In genomic region chr1:25799758-25800537, GRCh38 we compare ENCODE assay signal across 8 cellular contexts. TPM values are rescaled to one million over a fixed set of nuclear protein-coding genes. Genes with fewer than 3 reads are reported as not detected.
A peak's percentile ranks its signal among the peaks of the same experiment; 100 is the strongest.
DNase-seq lines count a peak whose midpoint lies in the region; ATAC-seq, FAIRE-seq and TF ChIP-seq lines count a peak whose summit lies in the region.

Gene SELENON (plus strand): TSS chr1:25800193. CDS start chr1:25800231, 38 bp downstream.

- H3K36me3 Mint-ChIP-seq in activated T-helper 2 cell treated with anti-CD3 and anti-CD28 coated beads, Interferon-gamma antibody, Interleukin-2, Interleukin-4, amounts not matched to agents 10 μg/mL and 5 μg/mL and 100 μg/mL, durations not matched to agents 14 hours and 24 hours and 36 hours (ENCODE audit: low read depth), result no peaks in the 10 kb centered on the region
- peaks cover 3% of the 10 kb centered on the region for H3K36me3 Mint-ChIP-seq in nephron (ENCODE audit: low read depth)

- WGBS in aorta, 2 donors, result 1% methylated on average over 32 to 91 of the region's 91 CpGs

- H3K27me3 Mint-ChIP-seq in activated T-helper 2 cell treated with anti-CD3 and anti-CD28 coated beads, Interferon-gamma antibody, Interleukin-2, Interleukin-4, amounts not matched to agents 10 μg/mL and 5 μg/mL and 100 μg/mL, durations not matched to agents 14 hours and 24 hours and 36 hours (ENCODE audit: low read depth), result peaks cover 41% of the 10 kb centered on the region
- peaks cover 23% of the 10 kb centered on the region for H3K27me3 Mint-ChIP-seq in nephron (ENCODE audit: low read depth)

- no peak for TF ChIP-seq CTCF in nephron (IDR thresholded peaks at IDR 0.05; ENCODE audit: unreplicated experiment in 3 of 3)

- peak within 1 kb of the TSS in 1 of 2 donors; percentile 29 for H3K27ac ChIP-seq in aorta (ENCODE audit: low read depth in 1 of 2, low read length in 2 of 2)

- H3K27ac Mint-ChIP-seq in activated T-helper 2 cell treated with anti-CD3 and anti-CD28 coated beads, Interferon-gamma antibody, Interleukin-2, Interleukin-4, amounts not matched to agents 10 μg/mL and 5 μg/mL and 100 μg/mL, durations not matched to agents 14 hours and 24 hours and 36 hours, result no peak within 1 kb of the TSS
- H3K27ac Mint-ChIP-seq in nephron, result peak within 1 kb of the TSS in 2 of 3 experiments; percentile 70 to 78

- no peaks in the 10 kb centered on the region for H3K4me1 ChIP-seq in aorta (ENCODE audit: control insufficient read depth in 1 of 2, insufficient read depth in 2 of 2, low read length in 2 of 2)

- H3K36me3 ChIP-seq in aorta (ENCODE audit: control insufficient read depth in 1 of 2, insufficient read depth in 2 of 2, low read length in 1 of 2), result no peaks in the 10 kb centered on the region

- intact Hi-C loops in activated T-helper 2 cell treated with anti-CD3 and anti-CD28 coated beads, Interferon-gamma antibody, Interleukin-2, Interleukin-4, amounts not matched to agents 10 μg/mL and 5 μg/mL and 100 μg/mL, durations not matched to agents 14 hours and 24 hours and 36 hours (cut with micrococcal nuclease), result no loop called here
- intact Hi-C loops in aorta (cut with DNase I), result loop anchor here (5.0 to 10.0 kb wide), 5 partner anchors 113 to 565 kb away; partner anchors contain the start of genes MACO1 (in 1 of the 2), MAN1C1 (in 1 of the 2) and SYF2 (in 1 of the 2)

- H3K27me3 ChIP-seq in aorta (ENCODE audit: control insufficient read depth in 1 of 2, insufficient read depth in 2 of 2, low read length in 1 of 2), result no peaks in the 10 kb centered on the region

- H3K9me3 ChIP-seq in aorta (ENCODE audit: control insufficient read depth, low read length), result no peaks in the 10 kb centered on the region

- H3K4me3 ChIP-seq in aorta (ENCODE audit: low read length in 2 of 2), result peak within 1 kb of the TSS; percentile 72 to 78

- no peaks in the 10 kb centered on the region for H3K9me3 Mint-ChIP-seq in activated T-helper 2 cell treated with anti-CD3 and anti-CD28 coated beads, Interferon-gamma antibody, Interleukin-2, Interleukin-4, amounts not matched to agents 10 μg/mL and 5 μg/mL and 100 μg/mL, durations not matched to agents 14 hours and 24 hours and 36 hours
- H3K9me3 Mint-ChIP-seq in nephron, result no peaks in the 10 kb centered on the region

- FAIRE-seq in frontal cortex (lab: Jason Lieb, UNC), result no peak

- peak; percentile 77 for ATAC-seq in aorta (ENCODE audit: low FRiP score)
- ATAC-seq in HG03432 (IDR thresholded peaks at IDR 0.05; ENCODE audit: unreplicated experiment), result no peak

- peak; percentile 52 for DNase-seq in NCI-H345 (lab: John Stamatoyannopoulos, UW)
- DNase-seq in NCI-H345 treated with DMSO at 0.1 percent for 48 hours (lab: John Stamatoyannopoulos, UW; ENCODE audit: unreplicated experiment), result no peak
- DNase-seq in NCI-H2196 treated with DMSO at 0.1 percent for 48 hours (lab: John Stamatoyannopoulos, UW; ENCODE audit: unreplicated experiment), result peak; percentile 38
- DNase-seq in activated T-helper 2 cell treated with anti-CD3 and anti-CD28 coated beads, Interferon-gamma antibody, Interleukin-2, Interleukin-4, amounts not matched to agents 10 μg/mL and 5 μg/mL and 100 μg/mL, durations not matched to agents 14 hours and 24 hours and 36 hours (ENCODE audit: low spot score), result no peak
- DNase-seq in frontal cortex (ENCODE audit: low spot score in 2 of 2), result peak; percentile 87 to 88
- DNase-seq in aorta, result peak; percentile 86 to 89

- peaks cover 29% of the 10 kb centered on the region for H3K4me1 Mint-ChIP-seq in activated T-helper 2 cell treated with anti-CD3 and anti-CD28 coated beads, Interferon-gamma antibody, Interleukin-2, Interleukin-4, amounts not matched to agents 10 μg/mL and 5 μg/mL and 100 μg/mL, durations not matched to agents 14 hours and 24 hours and 36 hours (ENCODE audit: low read depth)
- peaks cover 46% of the 10 kb centered on the region for H3K4me1 Mint-ChIP-seq in nephron

- H3K4me3 Mint-ChIP-seq in activated T-helper 2 cell treated with anti-CD3 and anti-CD28 coated beads, Interferon-gamma antibody, Interleukin-2, Interleukin-4, amounts not matched to agents 10 μg/mL and 5 μg/mL and 100 μg/mL, durations not matched to agents 14 hours and 24 hours and 36 hours (ENCODE audit: low read depth), result peak within 1 kb of the TSS; percentile 76
- H3K4me3 Mint-ChIP-seq in nephron, result peak within 1 kb of the TSS; percentile 86 to 90 (median 90)

RNA-seq across cellular contexts. Expression of gene SELENON, which starts in this region (rescaled TPM):
- total RNA-seq in activated T-helper 2 cell treated with anti-CD3 and anti-CD28 coated beads, Interferon-gamma antibody, Interleukin-2, Interleukin-4, amounts not matched to agents 10 μg/mL and 5 μg/mL and 100 μg/mL, durations not matched to agents 14 hours and 24 hours and 36 hours, result 8.0 and 8.2 TPM in 2 replicates
- 6.1 TPM for total RNA-seq in frontal cortex
- 10 to 100 TPM; 68.0 to 79.4 TPM for total RNA-seq in aorta
- polyA plus RNA-seq in aorta, result 10 to 100 TPM; 13.1 to 36.9 TPM

Comparison
In these comparisons a context has a peak if more than half of its experiments do, and no peak if none do; other contexts are left out.
1. DNase-seq: peak in NCI-H345 (single experiment), NCI-H2196 treated with DMSO at 0.1 percent for 48 hours (single experiment), frontal cortex (2 of 2) and aorta (2 of 2); none in NCI-H345 treated with DMSO at 0.1 percent for 48 hours (single experiment) and activated T-helper 2 cell treated with anti-CD3 and anti-CD28 coated beads, Interferon-gamma antibody, Interleukin-2, Interleukin-4, amounts not matched to agents 10 μg/mL and 5 μg/mL and 100 μg/mL, durations not matched to agents 14 hours and 24 hours and 36 hours (single experiment).